Comparison of ENCODE assay signal across 10 cellular contexts in the genomic region with DNA sequence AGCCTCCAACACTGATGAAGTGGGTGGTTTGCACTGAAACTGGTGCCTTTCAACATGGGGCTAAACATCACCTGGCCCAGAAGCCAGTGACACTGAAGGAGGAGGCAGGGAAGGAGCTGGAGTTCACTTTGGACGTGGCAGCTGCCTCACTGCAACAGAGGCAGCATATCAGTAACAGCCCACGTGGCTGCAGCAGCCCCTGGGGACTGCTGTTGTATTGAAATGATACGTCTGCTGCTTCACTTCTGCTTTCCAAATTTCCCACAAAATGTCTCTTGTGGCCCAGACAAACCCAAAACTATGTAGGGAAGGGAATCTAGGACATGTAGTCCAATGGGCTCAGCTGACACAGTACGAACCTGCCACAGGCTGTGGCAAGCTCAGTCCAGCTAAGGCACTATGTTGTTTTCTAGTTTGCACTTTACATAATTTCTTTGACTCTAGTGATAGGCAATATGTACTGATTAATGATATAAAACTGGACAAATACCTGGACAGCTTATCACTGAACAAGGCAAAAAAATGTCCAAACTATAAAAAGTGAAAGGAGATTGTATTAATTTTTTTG.
DNase-seq lines count a peak whose midpoint lies in the region; ATAC-seq, FAIRE-seq and TF ChIP-seq lines count a peak whose summit lies in the region.
"Had no signal": no experiment of that assay in that cellular context is flagged by ENCODE, and none has a peak within 500 bp of the region (broad histone marks: within the 10 kb centered on the region; RNA-seq: fewer than 3 reads in every experiment).

No MANE protein-coding gene starts in this region.

- no peaks in the 10 kb centered on the region for H3K9me3 ChIP-seq in K562 (replicated peaks; ENCODE audit: control insufficient read depth, insufficient read depth, low read depth, low read length)

- no peak overlapping the region for H3K4me3 Mint-ChIP-seq in activated CD4-positive, alpha-beta T cell treated with anti-CD3 and anti-CD28 coated beads for 36 hours
- H3K4me3 Mint-ChIP-seq: dendritic cell treated with granulocyte-macrophage colony-stimulating factor and Interleukin-4, amounts not matched to agents 40 ng/mL and 50 ng/mL, for 4 days had no signal

- no peak overlapping the region for H3K4me3 ChIP-seq in K562

- peak in 2 of 4 experiments; percentile 41 to 48 for DNase-seq in K562 (ENCODE audit: extremely low read depth in 1 of 4, low spot score in 3 of 4)
- DNase-seq in NCI-H2081 (lab: John Stamatoyannopoulos, UW): no peak
- no peak for DNase-seq in activated CD4-positive, alpha-beta T cell treated with anti-CD3 and anti-CD28 coated beads for 36 hours
- no peak for DNase-seq in activated gamma-delta T cell (lab: John Stamatoyannopoulos, UW)
- DNase-seq in activated CD4-positive, alpha-beta T cell treated with anti-CD3 and anti-CD28 coated beads, Interleukin-2, amount 50 U/mL, for 48 hours: no peak
- DNase-seq: DMS153 had no signal

- POLR2A ChIA-PET in K562 (lab: Yijun Ruan, JAX): interaction anchor here (1.2 to 1.3 kb wide), 2 partner anchors 8 to 42 kb away, joined by 3 read pairs; no protein-coding TSS in a partner anchor
- POLR2A ChIA-PET in activated CD4-positive, alpha-beta T cell treated with anti-CD3 and anti-CD28 coated beads for 36 hours (lab: Charles Lee): no interaction called here

- ATAC-seq in GM18499 (IDR thresholded peaks at IDR 0.05; ENCODE audit: insufficient read depth, unreplicated experiment) (peak; percentile 83), GM21390 (IDR thresholded peaks at IDR 0.05; ENCODE audit: unreplicated experiment) (peak; percentile 95), HG03159 (IDR thresholded peaks at IDR 0.05; ENCODE audit: unreplicated experiment) (peak; percentile 94), K562 (peak; percentile 71)
- ATAC-seq in activated CD4-positive, alpha-beta T cell treated with anti-CD3 and anti-CD28 coated beads for 36 hours: no peak

- TF ChIP-seq CTCF in K562 (IDR thresholded peaks at IDR 0.05 in 2 of 3, conservative IDR thresholded peaks at IDR 0.05 in 1 of 3; ENCODE audit: insufficient read depth in 2 of 3, low read depth in 1 of 3, low read length in 3 of 3): no peak

- H3K4me1 ChIP-seq in K562 (replicated peaks in 1 of 2; ENCODE audit: control insufficient read depth in 2 of 2, insufficient read depth in 2 of 2, low read length in 2 of 2): peaks cover 3 to 13% of the 10 kb centered on the region in 2 experiments; a peak in 3 of 5 replicates

- no peaks in the 10 kb centered on the region for H3K4me1 Mint-ChIP-seq in activated CD4-positive, alpha-beta T cell treated with anti-CD3 and anti-CD28 coated beads for 36 hours

- peak; percentile 55 for FAIRE-seq in K562 (lab: Jason Lieb, UNC)

- H4K20me1 ChIP-seq in K562 (replicated peaks; ENCODE audit: control insufficient read depth, insufficient read depth, low read length): no peaks in the 10 kb centered on the region

- intact Hi-C loops in K562 (cut with micrococcal nuclease): no loop called here
- intact Hi-C loops in activated CD4-positive, alpha-beta T cell treated with anti-CD3 and anti-CD28 coated beads for 36 hours (cut with DNase I, micrococcal nuclease): no loop called here

- no peak for TF ChIP-seq POLR2A in K562 (conservative IDR thresholded peaks at IDR 0.05)

- peak overlapping the region; percentile 88 for H2AFZ ChIP-seq in K562 (ENCODE audit: low read depth, low read length)

- no peaks in the 10 kb centered on the region for H3K79me2 ChIP-seq in K562 (ENCODE audit: control insufficient read depth, insufficient read depth, low read length)

- H3K27me3 Mint-ChIP-seq in activated CD4-positive, alpha-beta T cell treated with anti-CD3 and anti-CD28 coated beads for 36 hours: no peaks in the 10 kb centered on the region

- H3K9ac ChIP-seq in K562 (ENCODE audit: insufficient read depth in 1 of 2, low read depth in 2 of 2, low read length in 2 of 2): peak overlapping the region in 1 of 2 experiments; percentile 70; a peak in 1 of 4 replicates

- TF ChIP-seq RAD21 in K562 (CRISPR knock-in tag; conservative IDR thresholded peaks at IDR 0.05 in 1 of 2, IDR thresholded peaks at IDR 0.05 in 1 of 2): no peak

- 16% methylated on average over 4 of the region's 4 CpGs for WGBS in K562 (ENCODE audit: insufficient coverage, low coverage, missing lambda C conversion rate)

- no peak for TF ChIP-seq EP300 in K562 (IDR thresholded peaks at IDR 0.05; ENCODE audit: low read length)

- H3K27ac Mint-ChIP-seq in activated CD4-positive, alpha-beta T cell treated with anti-CD3 and anti-CD28 coated beads for 36 hours: no peak overlapping the region
- H3K27ac Mint-ChIP-seq: dendritic cell treated with granulocyte-macrophage colony-stimulating factor and Interleukin-4, amounts not matched to agents 40 ng/mL and 50 ng/mL, for 4 days had no signal

- H3K27ac ChIP-seq in K562 (ENCODE audit: extremely low read depth, low read depth, low read length): no peak overlapping the region

- H3K9me3 Mint-ChIP-seq in activated CD4-positive, alpha-beta T cell treated with anti-CD3 and anti-CD28 coated beads for 36 hours (ENCODE audit: low read depth): no peaks in the 10 kb centered on the region
- H3K9me3 Mint-ChIP-seq: dendritic cell treated with granulocyte-macrophage colony-stimulating factor and Interleukin-4, amounts not matched to agents 40 ng/mL and 50 ng/mL, for 4 days had no signal

- H3K36me3 ChIP-seq in K562 (ENCODE audit: control insufficient read depth, insufficient read depth, low read length): no peaks in the 10 kb centered on the region

- CTCF ChIA-PET in K562 (lab: Yijun Ruan, JAX; ENCODE audit: low intra/inter-chr PET ratio): no interaction called here
- CTCF ChIA-PET in activated CD4-positive, alpha-beta T cell treated with anti-CD3 and anti-CD28 coated beads for 36 hours (lab: Charles Lee): no interaction called here

- BruUV-seq in K562 (replicated peaks; lab: Mats Ljungman, UMichigan): no TSS peak

- in situ Hi-C loops in K562 (cut with MboI): no loop called here

- H3K4me2 ChIP-seq in K562 (ENCODE audit: insufficient read depth, low read length): peak overlapping the region; percentile 4; the same call in 1 of the 2 replicates

- no peaks in the 10 kb centered on the region for H3K9me1 ChIP-seq in K562 (ENCODE audit: control insufficient read depth, insufficient read depth, low read length)

- H3K27me3 ChIP-seq in K562 (ENCODE audit: control insufficient read depth in 2 of 2, insufficient read depth in 2 of 2, low read length in 2 of 2): no peaks in the 10 kb centered on the region

- H3K36me3 Mint-ChIP-seq in activated CD4-positive, alpha-beta T cell treated with anti-CD3 and anti-CD28 coated beads for 36 hours (ENCODE audit: low read depth): no peaks in the 10 kb centered on the region

TF ChIP-seq in K562, 482 proteins besides CTCF, POLR2A, EP300 and RAD21 (continues in another document):
- TF ChIP-seq, protein P1, sequence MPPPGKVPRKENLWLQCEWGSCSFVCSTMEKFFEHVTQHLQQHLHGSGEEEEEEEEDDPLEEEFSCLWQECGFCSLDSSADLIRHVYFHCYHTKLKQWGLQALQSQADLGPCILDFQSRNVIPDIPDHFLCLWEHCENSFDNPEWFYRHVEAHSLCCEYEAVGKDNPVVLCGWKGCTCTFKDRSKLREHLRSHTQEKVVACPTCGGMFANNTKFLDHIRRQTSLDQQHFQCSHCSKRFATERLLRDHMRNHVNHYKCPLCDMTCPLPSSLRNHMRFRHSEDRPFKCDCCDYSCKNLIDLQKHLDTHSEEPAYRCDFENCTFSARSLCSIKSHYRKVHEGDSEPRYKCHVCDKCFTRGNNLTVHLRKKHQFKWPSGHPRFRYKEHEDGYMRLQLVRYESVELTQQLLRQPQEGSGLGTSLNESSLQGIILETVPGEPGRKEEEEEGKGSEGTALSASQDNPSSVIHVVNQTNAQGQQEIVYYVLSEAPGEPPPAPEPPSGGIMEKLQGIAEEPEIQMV (tag; conservative IDR thresholded peaks at IDR 0.05; ENCODE audit: low read depth): no peak
- TF ChIP-seq NCOA2 (IDR thresholded peaks at IDR 0.05; ENCODE audit: partially characterized antibody in 2 of 2) (no peak), CBX5 (IDR thresholded peaks at IDR 0.05; ENCODE audit: borderline replicate concordance, low read depth) (no peak), PML (IDR thresholded peaks at IDR 0.05; ENCODE audit: low read length) (no peak), EWSR1 (IDR thresholded peaks at IDR 0.05; ENCODE audit: borderline replicate concordance, low read depth, partially characterized antibody) (no peak)
- TF ChIP-seq, protein P2, sequence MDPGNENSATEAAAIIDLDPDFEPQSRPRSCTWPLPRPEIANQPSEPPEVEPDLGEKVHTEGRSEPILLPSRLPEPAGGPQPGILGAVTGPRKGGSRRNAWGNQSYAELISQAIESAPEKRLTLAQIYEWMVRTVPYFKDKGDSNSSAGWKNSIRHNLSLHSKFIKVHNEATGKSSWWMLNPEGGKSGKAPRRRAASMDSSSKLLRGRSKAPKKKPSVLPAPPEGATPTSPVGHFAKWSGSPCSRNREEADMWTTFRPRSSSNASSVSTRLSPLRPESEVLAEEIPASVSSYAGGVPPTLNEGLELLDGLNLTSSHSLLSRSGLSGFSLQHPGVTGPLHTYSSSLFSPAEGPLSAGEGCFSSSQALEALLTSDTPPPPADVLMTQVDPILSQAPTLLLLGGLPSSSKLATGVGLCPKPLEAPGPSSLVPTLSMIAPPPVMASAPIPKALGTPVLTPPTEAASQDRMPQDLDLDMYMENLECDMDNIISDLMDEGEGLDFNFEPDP (CRISPR knock-in tag; IDR thresholded peaks at IDR 0.05): no peak
- TF ChIP-seq, protein P3, sequence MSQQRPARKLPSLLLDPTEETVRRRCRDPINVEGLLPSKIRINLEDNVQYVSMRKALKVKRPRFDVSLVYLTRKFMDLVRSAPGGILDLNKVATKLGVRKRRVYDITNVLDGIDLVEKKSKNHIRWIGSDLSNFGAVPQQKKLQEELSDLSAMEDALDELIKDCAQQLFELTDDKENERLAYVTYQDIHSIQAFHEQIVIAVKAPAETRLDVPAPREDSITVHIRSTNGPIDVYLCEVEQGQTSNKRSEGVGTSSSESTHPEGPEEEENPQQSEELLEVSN (IDR thresholded peaks at IDR 0.05; ENCODE audit: borderline replicate concordance in 1 of 2, extremely low read depth in 1 of 2, insufficient read depth in 1 of 2, insufficient read length in 1 of 2, low read depth in 1 of 2, low read length in 1 of 2, poor library complexity in 1 of 2, severe bottlenecking in 1 of 2): peak in 1 of 2 experiments; percentile 27
- TF ChIP-seq, protein P4, sequence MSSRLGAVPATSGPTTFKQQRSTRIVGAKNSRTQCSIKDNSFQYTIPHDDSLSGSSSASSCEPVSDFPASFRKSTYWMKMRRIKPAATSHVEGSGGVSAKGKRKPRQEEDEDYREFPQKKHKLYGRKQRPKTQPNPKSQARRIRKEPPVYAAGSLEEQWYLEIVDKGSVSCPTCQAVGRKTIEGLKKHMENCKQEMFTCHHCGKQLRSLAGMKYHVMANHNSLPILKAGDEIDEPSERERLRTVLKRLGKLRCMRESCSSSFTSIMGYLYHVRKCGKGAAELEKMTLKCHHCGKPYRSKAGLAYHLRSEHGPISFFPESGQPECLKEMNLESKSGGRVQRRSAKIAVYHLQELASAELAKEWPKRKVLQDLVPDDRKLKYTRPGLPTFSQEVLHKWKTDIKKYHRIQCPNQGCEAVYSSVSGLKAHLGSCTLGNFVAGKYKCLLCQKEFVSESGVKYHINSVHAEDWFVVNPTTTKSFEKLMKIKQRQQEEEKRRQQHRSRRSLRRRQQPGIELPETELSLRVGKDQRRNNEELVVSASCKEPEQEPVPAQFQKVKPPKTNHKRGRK (tag; IDR thresholded peaks at IDR 0.05): no peak
